Comparison of ENCODE assay signal across 3 cellular contexts in genomic region chr17:77851921-77852320, GRCh38.
TF ChIP-seq lines count a peak whose summit lies in the region.

No MANE protein-coding gene starts in this region.

TF ChIP-seq in A549, 52 proteins besides CTCF, POLR2A, EP300 and RAD21:
- TF ChIP-seq GATA3 (IDR thresholded peaks at IDR 0.05; ENCODE audit: borderline replicate concordance), result no peak
- TF ChIP-seq KDM5A (IDR thresholded peaks at IDR 0.05), result no peak
- TF ChIP-seq RFX5 (IDR thresholded peaks at IDR 0.05), result no peak
- TF ChIP-seq RNF2 (IDR thresholded peaks at IDR 0.05; ENCODE audit: borderline replicate concordance, low read depth), result no peak
- TF ChIP-seq, protein P1, sequence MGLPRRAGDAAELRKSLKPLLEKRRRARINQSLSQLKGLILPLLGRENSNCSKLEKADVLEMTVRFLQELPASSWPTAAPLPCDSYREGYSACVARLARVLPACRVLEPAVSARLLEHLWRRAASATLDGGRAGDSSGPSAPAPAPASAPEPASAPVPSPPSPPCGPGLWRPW (IDR thresholded peaks at IDR 0.05), result no peak
- TF ChIP-seq, protein P2, sequence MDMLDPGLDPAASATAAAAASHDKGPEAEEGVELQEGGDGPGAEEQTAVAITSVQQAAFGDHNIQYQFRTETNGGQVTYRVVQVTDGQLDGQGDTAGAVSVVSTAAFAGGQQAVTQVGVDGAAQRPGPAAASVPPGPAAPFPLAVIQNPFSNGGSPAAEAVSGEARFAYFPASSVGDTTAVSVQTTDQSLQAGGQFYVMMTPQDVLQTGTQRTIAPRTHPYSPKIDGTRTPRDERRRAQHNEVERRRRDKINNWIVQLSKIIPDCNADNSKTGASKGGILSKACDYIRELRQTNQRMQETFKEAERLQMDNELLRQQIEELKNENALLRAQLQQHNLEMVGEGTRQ (IDR thresholded peaks at IDR 0.05), result no peak
- TF ChIP-seq EHF (CRISPR knock-in tag; IDR thresholded peaks at IDR 0.05), result no peak
- no peak for TF ChIP-seq HOXA7 (CRISPR knock-in tag; IDR thresholded peaks at IDR 0.05)
- TF ChIP-seq MAZ (IDR thresholded peaks at IDR 0.05; ENCODE audit: borderline replicate concordance, low read depth, low read length), result no peak
- no peak for TF ChIP-seq BHLHE40 (IDR thresholded peaks at IDR 0.05; ENCODE audit: low read depth, low read length)
- no peak for TF ChIP-seq ZC3H11A (IDR thresholded peaks at IDR 0.05)
- TF ChIP-seq ZFP36 (IDR thresholded peaks at IDR 0.05; ENCODE audit: borderline replicate concordance, partially characterized antibody), result no peak
- TF ChIP-seq CEBPB (IDR thresholded peaks at IDR 0.05), result no peak
- no peak for TF ChIP-seq FOSL2 (IDR thresholded peaks at IDR 0.05)
- no peak for TF ChIP-seq FOSL2 (CRISPR knock-in tag; IDR thresholded peaks at IDR 0.05)

TF ChIP-seq in HEK293T, 16 proteins besides CTCF, POLR2A, EP300 and RAD21:
- TF ChIP-seq L3MBTL2 (conservative IDR thresholded peaks at IDR 0.05), result no peak
- peak; percentile 42; the same call in 1 of the 2 replicates for TF ChIP-seq TARDBP (IDR thresholded peaks at IDR 0.05)

TF ChIP-seq in H1, 55 proteins besides CTCF, POLR2A, EP300 and RAD21:
- TF ChIP-seq TBP (IDR thresholded peaks at IDR 0.05; ENCODE audit: low read depth, low read length), result no peak
- TF ChIP-seq, protein P3, sequence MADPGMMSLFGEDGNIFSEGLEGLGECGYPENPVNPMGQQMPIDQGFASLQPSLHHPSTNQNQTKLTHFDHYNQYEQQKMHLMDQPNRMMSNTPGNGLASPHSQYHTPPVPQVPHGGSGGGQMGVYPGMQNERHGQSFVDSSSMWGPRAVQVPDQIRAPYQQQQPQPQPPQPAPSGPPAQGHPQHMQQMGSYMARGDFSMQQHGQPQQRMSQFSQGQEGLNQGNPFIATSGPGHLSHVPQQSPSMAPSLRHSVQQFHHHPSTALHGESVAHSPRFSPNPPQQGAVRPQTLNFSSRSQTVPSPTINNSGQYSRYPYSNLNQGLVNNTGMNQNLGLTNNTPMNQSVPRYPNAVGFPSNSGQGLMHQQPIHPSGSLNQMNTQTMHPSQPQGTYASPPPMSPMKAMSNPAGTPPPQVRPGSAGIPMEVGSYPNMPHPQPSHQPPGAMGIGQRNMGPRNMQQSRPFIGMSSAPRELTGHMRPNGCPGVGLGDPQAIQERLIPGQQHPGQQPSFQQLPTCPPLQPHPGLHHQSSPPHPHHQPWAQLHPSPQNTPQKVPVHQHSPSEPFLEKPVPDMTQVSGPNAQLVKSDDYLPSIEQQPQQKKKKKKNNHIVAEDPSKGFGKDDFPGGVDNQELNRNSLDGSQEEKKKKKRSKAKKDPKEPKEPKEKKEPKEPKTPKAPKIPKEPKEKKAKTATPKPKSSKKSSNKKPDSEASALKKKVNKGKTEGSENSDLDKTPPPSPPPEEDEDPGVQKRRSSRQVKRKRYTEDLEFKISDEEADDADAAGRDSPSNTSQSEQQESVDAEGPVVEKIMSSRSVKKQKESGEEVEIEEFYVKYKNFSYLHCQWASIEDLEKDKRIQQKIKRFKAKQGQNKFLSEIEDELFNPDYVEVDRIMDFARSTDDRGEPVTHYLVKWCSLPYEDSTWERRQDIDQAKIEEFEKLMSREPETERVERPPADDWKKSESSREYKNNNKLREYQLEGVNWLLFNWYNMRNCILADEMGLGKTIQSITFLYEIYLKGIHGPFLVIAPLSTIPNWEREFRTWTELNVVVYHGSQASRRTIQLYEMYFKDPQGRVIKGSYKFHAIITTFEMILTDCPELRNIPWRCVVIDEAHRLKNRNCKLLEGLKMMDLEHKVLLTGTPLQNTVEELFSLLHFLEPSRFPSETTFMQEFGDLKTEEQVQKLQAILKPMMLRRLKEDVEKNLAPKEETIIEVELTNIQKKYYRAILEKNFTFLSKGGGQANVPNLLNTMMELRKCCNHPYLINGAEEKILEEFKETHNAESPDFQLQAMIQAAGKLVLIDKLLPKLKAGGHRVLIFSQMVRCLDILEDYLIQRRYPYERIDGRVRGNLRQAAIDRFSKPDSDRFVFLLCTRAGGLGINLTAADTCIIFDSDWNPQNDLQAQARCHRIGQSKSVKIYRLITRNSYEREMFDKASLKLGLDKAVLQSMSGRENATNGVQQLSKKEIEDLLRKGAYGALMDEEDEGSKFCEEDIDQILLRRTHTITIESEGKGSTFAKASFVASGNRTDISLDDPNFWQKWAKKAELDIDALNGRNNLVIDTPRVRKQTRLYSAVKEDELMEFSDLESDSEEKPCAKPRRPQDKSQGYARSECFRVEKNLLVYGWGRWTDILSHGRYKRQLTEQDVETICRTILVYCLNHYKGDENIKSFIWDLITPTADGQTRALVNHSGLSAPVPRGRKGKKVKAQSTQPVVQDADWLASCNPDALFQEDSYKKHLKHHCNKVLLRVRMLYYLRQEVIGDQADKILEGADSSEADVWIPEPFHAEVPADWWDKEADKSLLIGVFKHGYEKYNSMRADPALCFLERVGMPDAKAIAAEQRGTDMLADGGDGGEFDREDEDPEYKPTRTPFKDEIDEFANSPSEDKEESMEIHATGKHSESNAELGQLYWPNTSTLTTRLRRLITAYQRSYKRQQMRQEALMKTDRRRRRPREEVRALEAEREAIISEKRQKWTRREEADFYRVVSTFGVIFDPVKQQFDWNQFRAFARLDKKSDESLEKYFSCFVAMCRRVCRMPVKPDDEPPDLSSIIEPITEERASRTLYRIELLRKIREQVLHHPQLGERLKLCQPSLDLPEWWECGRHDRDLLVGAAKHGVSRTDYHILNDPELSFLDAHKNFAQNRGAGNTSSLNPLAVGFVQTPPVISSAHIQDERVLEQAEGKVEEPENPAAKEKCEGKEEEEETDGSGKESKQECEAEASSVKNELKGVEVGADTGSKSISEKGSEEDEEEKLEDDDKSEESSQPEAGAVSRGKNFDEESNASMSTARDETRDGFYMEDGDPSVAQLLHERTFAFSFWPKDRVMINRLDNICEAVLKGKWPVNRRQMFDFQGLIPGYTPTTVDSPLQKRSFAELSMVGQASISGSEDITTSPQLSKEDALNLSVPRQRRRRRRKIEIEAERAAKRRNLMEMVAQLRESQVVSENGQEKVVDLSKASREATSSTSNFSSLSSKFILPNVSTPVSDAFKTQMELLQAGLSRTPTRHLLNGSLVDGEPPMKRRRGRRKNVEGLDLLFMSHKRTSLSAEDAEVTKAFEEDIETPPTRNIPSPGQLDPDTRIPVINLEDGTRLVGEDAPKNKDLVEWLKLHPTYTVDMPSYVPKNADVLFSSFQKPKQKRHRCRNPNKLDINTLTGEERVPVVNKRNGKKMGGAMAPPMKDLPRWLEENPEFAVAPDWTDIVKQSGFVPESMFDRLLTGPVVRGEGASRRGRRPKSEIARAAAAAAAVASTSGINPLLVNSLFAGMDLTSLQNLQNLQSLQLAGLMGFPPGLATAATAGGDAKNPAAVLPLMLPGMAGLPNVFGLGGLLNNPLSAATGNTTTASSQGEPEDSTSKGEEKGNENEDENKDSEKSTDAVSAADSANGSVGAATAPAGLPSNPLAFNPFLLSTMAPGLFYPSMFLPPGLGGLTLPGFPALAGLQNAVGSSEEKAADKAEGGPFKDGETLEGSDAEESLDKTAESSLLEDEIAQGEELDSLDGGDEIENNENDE (IDR thresholded peaks at IDR 0.05; ENCODE audit: insufficient replicate concordance, low read length), result no peak
- TF ChIP-seq SUZ12 (IDR thresholded peaks at IDR 0.05; ENCODE audit: low read length), result no peak
- TF ChIP-seq CHD1 (IDR thresholded peaks at IDR 0.05; ENCODE audit: low read depth, low read length), result no peak
- TF ChIP-seq BACH1 (IDR thresholded peaks at IDR 0.05; ENCODE audit: low read length), result no peak
- no peak for TF ChIP-seq ZNF274 (IDR thresholded peaks at IDR 0.05; ENCODE audit: borderline replicate concordance, extremely low read depth, low read length)
- no peak for TF ChIP-seq GTF2F1 (IDR thresholded peaks at IDR 0.05; ENCODE audit: borderline replicate concordance, low read depth, low read length)
